In genomic region chr1:218461351-218461750, GRCh38 we compare ENCODE assay signal across 16 cellular contexts.
"Had no signal": no experiment of that assay in that cellular context is flagged by ENCODE, and none has a peak within 500 bp of the region (broad histone marks: within the 10 kb centered on the region; RNA-seq: fewer than 3 reads in every experiment).

No MANE protein-coding gene starts in this region.

- H3K36me3 ChIP-seq: neural progenitor cell, tibial nerve had no signal

- H3K27me3 ChIP-seq: body of pancreas, neural progenitor cell, tibial nerve had no signal

- H3K9ac ChIP-seq: neural progenitor cell, parathyroid adenoma had no signal

- H3K4me1 ChIP-seq: parathyroid adenoma had no signal

- DNase-seq: activated CD4-positive, alpha-beta T cell treated with anti-CD3 and anti-CD28 coated beads for 36 hours; activated CD4-positive, alpha-beta T cell treated with anti-CD3 and anti-CD28 coated beads, Interleukin-2, amount 50 U/mL, for 48 hours; activated gamma-delta T cell; body of pancreas; effector CD4-positive, alpha-beta T cell; left ventricle myocardium superior; naive B cell; stimulated activated CD4-positive, alpha-beta T cell treated with anti-CD3 and anti-CD28 coated beads, Interleukin-12 subunit alpha, Interleukin-12 subunit beta, amount 100 ng/mL, for 4 hours; stimulated activated CD4-positive, alpha-beta T cell treated with anti-CD3 and anti-CD28 coated beads, Interleukin-1b, Interleukin-23, amount 100 ng/mL, for 48 hours; stimulated activated CD8-positive, alpha-beta memory T cell treated with anti-CD3 and anti-CD28 coated beads, Interleukin-4, amount 100 ng/mL, for 48 hours; stimulated activated naive CD4-positive, alpha-beta T cell had no signal

- H2AFZ ChIP-seq: neural progenitor cell, parathyroid adenoma had no signal

- H3K27ac ChIP-seq: body of pancreas, neural progenitor cell, parathyroid adenoma had no signal

- ATAC-seq: activated CD4-positive, alpha-beta T cell treated with anti-CD3 and anti-CD28 coated beads for 36 hours; body of pancreas; esophagus mucosa; left ventricle myocardium superior; WTC11 had no signal

- H3K4me3 ChIP-seq: body of pancreas, neural progenitor cell, tibial nerve had no signal

- H3K9me3 ChIP-seq: body of pancreas, tibial nerve had no signal
